1 cellular context compared by ENCODE assay signal in the genomic region with DNA sequence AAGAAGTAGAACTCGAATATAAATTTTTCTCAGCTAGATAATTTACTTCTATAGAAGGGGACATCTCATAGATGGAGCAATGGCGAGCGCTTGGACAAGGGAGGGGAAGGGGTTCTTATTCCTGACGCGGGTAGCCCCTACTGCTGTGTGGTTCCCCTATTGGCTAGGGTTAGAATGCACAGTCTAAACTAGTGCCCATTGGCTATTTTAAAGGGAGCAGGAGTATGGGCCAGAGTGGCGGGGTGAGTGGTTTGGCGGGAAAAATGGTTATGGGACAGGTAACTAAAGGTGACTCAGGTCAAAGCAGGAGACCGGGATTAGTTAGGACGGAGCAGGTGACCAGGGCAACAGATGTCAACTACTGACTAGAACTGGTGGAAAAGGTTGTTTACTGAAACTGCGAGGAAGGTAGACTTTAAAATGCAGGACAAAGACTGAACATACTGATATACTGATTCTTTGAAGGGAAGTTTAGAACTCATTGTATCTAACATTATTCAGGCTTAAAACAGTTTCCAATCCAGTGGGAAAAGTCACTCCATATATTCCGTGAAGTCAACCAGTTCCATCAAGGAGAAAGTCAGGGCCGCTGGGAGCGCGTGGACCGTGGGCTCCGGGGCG.
TF ChIP-seq lines count a peak whose summit lies in the region.

No MANE protein-coding gene starts in this region.

TF ChIP-seq in K562, 482 proteins besides CTCF, POLR2A, EP300 and RAD21 (continued from another document):
- TF ChIP-seq VEZF1 (CRISPR knock-in tag; IDR thresholded peaks at IDR 0.05): no peak
TF ChIP-seq in K562: peak in this region for 28.
